ENCODE assay signal across 8 cellular contexts in the genomic region with DNA sequence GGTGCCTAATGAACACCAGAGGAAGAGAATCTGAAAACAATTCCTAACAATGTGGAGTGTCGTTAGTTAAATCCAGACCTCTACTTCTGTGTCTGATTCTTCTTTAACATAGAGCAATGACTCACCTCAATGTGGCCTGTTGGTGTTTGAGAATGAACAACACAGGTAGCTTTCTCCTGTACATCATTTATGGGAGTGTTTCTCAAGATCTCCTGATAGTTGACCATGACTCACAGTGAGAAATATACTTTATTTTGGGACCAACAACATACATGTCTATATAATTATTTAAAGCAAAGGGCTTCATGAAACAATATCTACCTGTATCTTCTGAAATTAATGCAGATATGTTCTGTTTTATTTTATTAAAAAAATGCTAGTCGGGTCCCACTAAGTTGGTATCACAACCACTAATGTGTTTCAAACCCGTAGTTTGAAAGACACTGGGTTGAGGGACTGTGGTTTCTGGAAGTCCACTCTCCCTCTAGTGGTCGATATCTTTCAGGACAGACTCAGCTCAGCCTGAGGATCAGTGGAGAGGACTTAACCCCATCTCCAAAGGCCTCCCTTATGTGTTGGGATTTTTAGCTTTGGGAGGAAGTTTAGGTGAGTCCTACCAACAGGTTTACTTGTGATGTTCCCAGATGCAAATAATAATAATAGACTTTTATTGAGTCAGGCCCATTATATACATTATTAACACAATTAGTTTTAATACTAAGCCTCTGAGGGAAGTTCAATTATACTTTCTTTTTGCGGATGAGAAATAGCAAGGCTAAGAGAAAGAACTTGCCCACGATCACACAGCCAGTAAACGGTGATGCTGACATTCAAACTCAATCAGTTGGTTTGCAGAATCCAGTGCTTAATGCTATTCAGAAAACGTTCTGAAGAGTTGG.
DNase-seq lines count a peak whose midpoint lies in the region; ATAC-seq and TF ChIP-seq lines count a peak whose summit lies in the region.

No MANE protein-coding gene starts in this region.

- DNase-seq in NCI-H2171 treated with DMSO at 0.1 percent for 48 hours (lab: John Stamatoyannopoulos, UW) (peak; percentile 21), NCI-H2171 (lab: John Stamatoyannopoulos, UW) (no peak), HS-5 (ENCODE audit: low read depth) (peak; percentile 28), RWPE2 (ENCODE audit: low spot score) (no peak), epithelial cell of esophagus (ENCODE audit: low read depth) (peak; percentile 85), mesothelial cell of epicardium (ENCODE audit: low spot score in 2 of 2, unreplicated experiment in 2 of 2) (no peak), aorta (no peak)

- ATAC-seq in GM19463 (IDR thresholded peaks at IDR 0.05; ENCODE audit: unreplicated experiment) (peak; percentile 84), RWPE2 (ENCODE audit: low read depth) (peak; percentile 71), aorta (ENCODE audit: low FRiP score) (peak; percentile 83)

- H3K4me1 Mint-ChIP-seq in mesothelial cell of epicardium, result peaks cover 49% of the 10 kb centered on the region

- H3K27me3 ChIP-seq in RWPE2 (ENCODE audit: insufficient read depth, poor library complexity, severe bottlenecking) (no peaks in the 10 kb centered on the region), aorta (ENCODE audit: control insufficient read depth in 1 of 2, insufficient read depth in 2 of 2, low read length in 1 of 2) (no peaks in the 10 kb centered on the region)

- 52 to 58% methylated on average over 8 of the region's 8 CpGs for WGBS in aorta, 2 donors

- H3K9me3 Mint-ChIP-seq in mesothelial cell of epicardium, result peaks cover 4% of the 10 kb centered on the region

- TF ChIP-seq CTCF in RWPE2 (IDR thresholded peaks at IDR 0.05; ENCODE audit: poor library complexity, severe bottlenecking) (peak; percentile 65), epithelial cell of esophagus (IDR thresholded peaks at IDR 0.05; ENCODE audit: insufficient read depth, low read depth, low read length, missing control alignments) (peak; percentile 54), mesothelial cell of epicardium (IDR thresholded peaks at IDR 0.05; ENCODE audit: unreplicated experiment) (peak; percentile 70)

- H3K4me1 ChIP-seq in RWPE2 (ENCODE audit: insufficient read depth, poor library complexity, severe bottlenecking), result peaks cover 40% of the 10 kb centered on the region
- H3K4me1 ChIP-seq in aorta (ENCODE audit: control insufficient read depth in 1 of 2, insufficient read depth in 2 of 2, low read length in 2 of 2), result peaks cover 6 to 18% of the 10 kb centered on the region in 2 donors

- no peaks in the 10 kb centered on the region for H3K36me3 Mint-ChIP-seq in mesothelial cell of epicardium

- no peak overlapping the region for H3K27ac Mint-ChIP-seq in mesothelial cell of epicardium

- no peaks in the 10 kb centered on the region for H3K9me3 ChIP-seq in RWPE2 (ENCODE audit: severe bottlenecking)
- no peaks in the 10 kb centered on the region for H3K9me3 ChIP-seq in aorta (ENCODE audit: control insufficient read depth, low read length)

- H3K27ac ChIP-seq in RWPE2 (ENCODE audit: poor library complexity, severe bottlenecking), result peak overlapping the region; percentile 60
- H3K27ac ChIP-seq in aorta (ENCODE audit: low read depth in 1 of 2, low read length in 2 of 2), result no peak overlapping the region

- H3K4me3 Mint-ChIP-seq in mesothelial cell of epicardium, result no peak overlapping the region

- intact Hi-C loops in aorta (cut with DNase I), result loop anchor here (2.0 to 5.0 kb wide), 4 partner anchors 112 to 142 kb away; no protein-coding TSS in a partner anchor

- no peaks in the 10 kb centered on the region for H3K27me3 Mint-ChIP-seq in mesothelial cell of epicardium (ENCODE audit: low read depth)

- H3K4me3 ChIP-seq in RWPE2 (ENCODE audit: severe bottlenecking), result no peak overlapping the region
- no peak overlapping the region for H3K4me3 ChIP-seq in epithelial cell of esophagus (ENCODE audit: low read length)
- H3K4me3 ChIP-seq in aorta (ENCODE audit: low read length in 2 of 2), result no peak overlapping the region

- no peaks in the 10 kb centered on the region for H3K36me3 ChIP-seq in RWPE2 (ENCODE audit: low read depth)
- H3K36me3 ChIP-seq in aorta (ENCODE audit: control insufficient read depth in 1 of 2, insufficient read depth in 2 of 2, low read length in 1 of 2), result no peaks in the 10 kb centered on the region

Comparison
In these comparisons a context has a peak if more than half of its experiments do, and no peak if none do; other contexts are left out.
1. DNase-seq: peak in NCI-H2171 treated with DMSO at 0.1 percent for 48 hours (single experiment), HS-5 (single experiment) and epithelial cell of esophagus (single experiment); none in NCI-H2171 (single experiment), RWPE2 (single experiment), mesothelial cell of epicardium (0 of 2) and aorta (0 of 2).
2. Peak in every context shown above with its lines, with median percentiles within 50 percentile points of each other: ATAC-seq and CTCF ChIP-seq.